Comparison of ENCODE assay signal across 14 cellular contexts in genomic region chr7:42456756-42457276, GRCh38.
DNase-seq lines count a peak whose midpoint lies in the region; ATAC-seq and TF ChIP-seq lines count a peak whose summit lies in the region.
"Had no signal": no experiment of that assay in that cellular context is flagged by ENCODE, and none has a peak within 500 bp of the region (broad histone marks: within the 10 kb centered on the region; RNA-seq: fewer than 3 reads in every experiment).

No MANE protein-coding gene starts in this region.

- ATAC-seq in WTC11 = no peak
- ATAC-seq in activated naive CD8-positive, alpha-beta T cell treated with anti-CD3 and anti-CD28 coated beads, Interleukin-2, amount 50 U/mL, for 24 hours = no peak
- no peak for ATAC-seq in HG02970 (IDR thresholded peaks at IDR 0.05; ENCODE audit: low FRiP score, unreplicated experiment)

- TF ChIP-seq CTCF in nephron progenitor cell (IDR thresholded peaks at IDR 0.05) = no peak
- no peak for TF ChIP-seq CTCF in WTC11 (IDR thresholded peaks at IDR 0.05)
- TF ChIP-seq CTCF in chondrocyte (IDR thresholded peaks at IDR 0.05) = no peak

- POLR2A ChIA-PET in WTC11 (lab: Charles Lee) = no interaction called here

- H3K36me3 Mint-ChIP-seq in nephron progenitor cell (ENCODE audit: low read depth) (no peaks in the 10 kb centered on the region), WTC11 (no peaks in the 10 kb centered on the region), chondrocyte (ENCODE audit: low read depth) (no peaks in the 10 kb centered on the region)
- H3K36me3 Mint-ChIP-seq in activated naive CD8-positive, alpha-beta T cell treated with anti-CD3 and anti-CD28 coated beads, Interleukin-2, amount 50 U/mL, for 24 hours (ENCODE audit: low read depth) = no peaks in the 10 kb centered on the region

- H3K27me3 Mint-ChIP-seq in nephron progenitor cell (ENCODE audit: low read depth, poor library complexity) (no peaks in the 10 kb centered on the region), WTC11 (ENCODE audit: low read depth) (no peaks in the 10 kb centered on the region), chondrocyte (ENCODE audit: low read depth) (peaks cover 2% of the 10 kb centered on the region)
- peaks cover 2% of the 10 kb centered on the region for H3K27me3 Mint-ChIP-seq in activated naive CD8-positive, alpha-beta T cell treated with anti-CD3 and anti-CD28 coated beads, Interleukin-2, amount 50 U/mL, for 24 hours

- H3K9ac ChIP-seq in adipocyte (ENCODE audit: low read length) = peak overlapping the region; percentile 63

- CTCF ChIA-PET in WTC11 (lab: Charles Lee) = interaction anchor here (1.0 kb wide), 1 partner anchor 420 kb away, joined by 3 read pairs; no protein-coding TSS in a partner anchor

- H3K9me3 Mint-ChIP-seq in nephron progenitor cell (no peaks in the 10 kb centered on the region), WTC11 (no peaks in the 10 kb centered on the region; the same call in 1 of the 2 replicates), chondrocyte (ENCODE audit: low read depth) (no peaks in the 10 kb centered on the region)
- no peaks in the 10 kb centered on the region for H3K9me3 Mint-ChIP-seq in activated naive CD8-positive, alpha-beta T cell treated with anti-CD3 and anti-CD28 coated beads, Interleukin-2, amount 50 U/mL, for 24 hours
- H3K9me3 Mint-ChIP-seq: H9 had no signal

- DNase-seq in EH (ENCODE audit: low read depth) (peak; percentile 4), adipocyte (ENCODE audit: low read depth) (peak; percentile 38), nephron progenitor cell (peak; percentile 8), stromal cell of bone marrow (ENCODE audit: low read depth) (peak; percentile 60), WTC11 (ENCODE audit: low spot score) (no peak), chondrocyte (ENCODE audit: low spot score) (no peak)
- DNase-seq in activated naive CD8-positive, alpha-beta T cell treated with anti-CD3 and anti-CD28 coated beads, Interleukin-2, amount 50 U/mL, for 24 hours = no peak
- DNase-seq: H9, MM.1S, NCI-H1417, NCI-H2029, NCI-H510A, SIG-M5 had no signal

- peaks cover 15% of the 10 kb centered on the region for H3K27me3 ChIP-seq in adipocyte (replicated peaks; ENCODE audit: control insufficient read depth, insufficient read depth, low read length)

- peaks cover 64% of the 10 kb centered on the region for H3K4me1 Mint-ChIP-seq in nephron progenitor cell
- H3K4me1 Mint-ChIP-seq in WTC11 = no peaks in the 10 kb centered on the region
- no peaks in the 10 kb centered on the region for H3K4me1 Mint-ChIP-seq in activated naive CD8-positive, alpha-beta T cell treated with anti-CD3 and anti-CD28 coated beads, Interleukin-2, amount 50 U/mL, for 24 hours
- H3K4me1 Mint-ChIP-seq in chondrocyte (ENCODE audit: low read depth) = peaks cover 16% of the 10 kb centered on the region
- H3K4me1 Mint-ChIP-seq: H9 had no signal

- no peak overlapping the region for H3K4me3 ChIP-seq in adipocyte (ENCODE audit: low read length)

- H3K9me3 ChIP-seq in adipocyte (ENCODE audit: control insufficient read depth, low read length) = no peaks in the 10 kb centered on the region

- H3K4me1 ChIP-seq in adipocyte (ENCODE audit: control insufficient read depth, insufficient read depth, low read length) = peaks cover 29% of the 10 kb centered on the region

- H3K36me3 ChIP-seq in adipocyte (ENCODE audit: control insufficient read depth, insufficient read depth, low read length, severe bottlenecking) = no peaks in the 10 kb centered on the region

- H3K4me3 Mint-ChIP-seq in nephron progenitor cell (peak overlapping the region; percentile 5), WTC11 (no peak overlapping the region), chondrocyte (ENCODE audit: unreplicated experiment) (no peak overlapping the region)
- H3K4me3 Mint-ChIP-seq in activated naive CD8-positive, alpha-beta T cell treated with anti-CD3 and anti-CD28 coated beads, Interleukin-2, amount 50 U/mL, for 24 hours = no peak overlapping the region
- H3K4me3 Mint-ChIP-seq: H9 had no signal

- H3K27ac Mint-ChIP-seq in nephron progenitor cell (peak overlapping the region; percentile 76), WTC11 (no peak overlapping the region), chondrocyte (ENCODE audit: unreplicated experiment) (no peak overlapping the region)
- no peak overlapping the region for H3K27ac Mint-ChIP-seq in activated naive CD8-positive, alpha-beta T cell treated with anti-CD3 and anti-CD28 coated beads, Interleukin-2, amount 50 U/mL, for 24 hours
- H3K27ac Mint-ChIP-seq: H9 had no signal

TF ChIP-seq in WTC11, 78 proteins besides CTCF, POLR2A, EP300 and RAD21:
- TF ChIP-seq NFYB (CRISPR knock-in tag; conservative IDR thresholded peaks at IDR 0.05; ENCODE audit: low read depth) (no peak), FOXJ3 (CRISPR knock-in tag; IDR thresholded peaks at IDR 0.05; ENCODE audit: borderline replicate concordance) (no peak), E2F4 (CRISPR knock-in tag; IDR thresholded peaks at IDR 0.05; ENCODE audit: borderline replicate concordance, low read depth) (no peak), TCF7 (CRISPR knock-in tag; IDR thresholded peaks at IDR 0.05; ENCODE audit: low read depth) (no peak), GRHL2 (CRISPR knock-in tag; IDR thresholded peaks at IDR 0.05; ENCODE audit: insufficient replicate concordance, severe bottlenecking) (no peak), ELF4 (CRISPR knock-in tag; IDR thresholded peaks at IDR 0.05; ENCODE audit: low read depth) (no peak), SOX15 (CRISPR knock-in tag; IDR thresholded peaks at IDR 0.05) (no peak), SMAD4 (CRISPR knock-in tag; IDR thresholded peaks at IDR 0.05) (no peak)
- TF ChIP-seq, protein P1, sequence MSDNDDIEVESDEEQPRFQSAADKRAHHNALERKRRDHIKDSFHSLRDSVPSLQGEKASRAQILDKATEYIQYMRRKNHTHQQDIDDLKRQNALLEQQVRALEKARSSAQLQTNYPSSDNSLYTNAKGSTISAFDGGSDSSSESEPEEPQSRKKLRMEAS (CRISPR knock-in tag; IDR thresholded peaks at IDR 0.05) = no peak
- TF ChIP-seq, protein P2, sequence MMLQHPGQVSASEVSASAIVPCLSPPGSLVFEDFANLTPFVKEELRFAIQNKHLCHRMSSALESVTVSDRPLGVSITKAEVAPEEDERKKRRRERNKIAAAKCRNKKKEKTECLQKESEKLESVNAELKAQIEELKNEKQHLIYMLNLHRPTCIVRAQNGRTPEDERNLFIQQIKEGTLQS (CRISPR knock-in tag; conservative IDR thresholded peaks at IDR 0.05) = no peak

Comparison
In these comparisons a context has a peak if more than half of its experiments do, and no peak if none do; other contexts are left out.
1. DNase-seq: peak in EH (single experiment), adipocyte (single experiment), nephron progenitor cell (single experiment) and stromal cell of bone marrow (single experiment); none in WTC11 (single experiment), activated naive CD8-positive, alpha-beta T cell treated with anti-CD3 and anti-CD28 coated beads, Interleukin-2, amount 50 U/mL, for 24 hours (single experiment) and chondrocyte (single experiment).